1 cellular context compared by ENCODE assay signal in genomic region chr11:66933508-66933907, GRCh38.
TF ChIP-seq lines count a peak whose summit lies in the region.

No MANE protein-coding gene starts in this region.

TF ChIP-seq in HCT116, 20 proteins besides CTCF, POLR2A, EP300 and RAD21 (continued from another document):
- TF ChIP-seq SP1 (IDR thresholded peaks at IDR 0.05; ENCODE audit: low read depth): peak; percentile 23; the same call in 1 of the 2 replicates
- no peak for TF ChIP-seq JUND (IDR thresholded peaks at IDR 0.05)
- TF ChIP-seq ATF3 (IDR thresholded peaks at IDR 0.05): no peak
- no peak for TF ChIP-seq ZNF274 (IDR thresholded peaks at IDR 0.05; ENCODE audit: low read depth, low read length)
- TF ChIP-seq TCF7L2 (IDR thresholded peaks at IDR 0.05; ENCODE audit: borderline replicate concordance, extremely low read depth, insufficient read depth, insufficient read length): no peak
- TF ChIP-seq CEBPB (IDR thresholded peaks at IDR 0.05; ENCODE audit: low read depth): peak; percentile 53; the same call in 1 of the 2 replicates
- TF ChIP-seq YY1 (IDR thresholded peaks at IDR 0.05; ENCODE audit: extremely low read depth, insufficient replicate concordance, low read depth, low read length): no peak
- TF ChIP-seq EGR1 (IDR thresholded peaks at IDR 0.05; ENCODE audit: low read depth): peak; percentile 22; the same call in 1 of the 2 replicates
